24 cellular contexts compared by ENCODE assay signal in the genomic region with DNA sequence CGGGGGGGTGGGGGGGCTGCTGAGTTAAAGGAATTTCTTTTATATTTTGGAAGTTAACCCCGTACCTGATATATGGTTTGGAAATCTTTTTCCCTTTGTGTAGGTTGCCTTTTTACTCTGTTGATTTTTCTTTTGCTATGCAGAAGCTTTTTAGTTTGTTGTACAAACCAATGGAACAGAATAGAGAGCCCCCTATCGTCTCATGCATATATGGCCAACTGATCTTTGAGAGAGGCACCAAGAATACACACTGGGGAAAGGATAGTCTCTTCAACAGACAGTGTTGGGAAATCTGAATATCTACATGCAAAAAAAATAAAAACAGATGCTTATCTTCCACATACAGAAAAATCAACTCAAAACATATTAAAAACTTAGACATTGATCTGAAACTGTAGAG.
DNase-seq lines count a peak whose midpoint lies in the region; ATAC-seq, FAIRE-seq and TF ChIP-seq lines count a peak whose summit lies in the region.
"Had no signal": no experiment of that assay in that cellular context is flagged by ENCODE, and none has a peak within 500 bp of the region (broad histone marks: within the 10 kb centered on the region; RNA-seq: fewer than 3 reads in every experiment).

No MANE protein-coding gene starts in this region.

- no peaks in the 10 kb centered on the region for H3K9me2 ChIP-seq in neural cell (ENCODE audit: insufficient read depth, low read length)

- ATAC-seq in HG02970 (IDR thresholded peaks at IDR 0.05; ENCODE audit: low FRiP score, unreplicated experiment), result no peak
- no peak for ATAC-seq in GM21786 (IDR thresholded peaks at IDR 0.05; ENCODE audit: unreplicated experiment)
- ATAC-seq: heart left ventricle, K562, mucosa of descending colon had no signal

- DNase-seq in D721Med (ENCODE audit: insufficient read length, low spot score) (no peak), HAP-1 (ENCODE audit: low spot score in 2 of 2) (peak; percentile 13 to 30), WERI-Rb-1 (no peak), Ammon's horn (ENCODE audit: low spot score) (no peak), RCC 7860 (ENCODE audit: low spot score) (no peak)
- DNase-seq: activated B cell treated with CpG ODN at 0.5 μM for 24 hours; activated CD8-positive, alpha-beta memory T cell treated with anti-CD3 and anti-CD28 coated beads for 24 hours; AML-193; Calu3; esophagus squamous epithelium; HCEC 1CT; heart left ventricle; kidney glomerular epithelial cell; mucosa of descending colon; NCI-H1092; NCI-H526 treated with DMSO at 0.1 percent for 48 hours; stimulated activated CD4-positive, alpha-beta T cell treated with anti-CD3 and anti-CD28 coated beads, Interleukin-4, amount 100 ng/mL, for 24 hours; substantia nigra had no signal

- FAIRE-seq in D721Med (lab: Jason Lieb, UNC) (no peak), RCC 7860 (lab: Jason Lieb, UNC) (no peak)
- FAIRE-seq: GM18507, K562 had no signal

- no peaks in the 10 kb centered on the region for H3K79me2 ChIP-seq in neural cell (replicated peaks; ENCODE audit: insufficient read depth, low read length)

- H3K4me1 ChIP-seq in HAP-1, result no peaks in the 10 kb centered on the region
- H3K4me1 ChIP-seq: esophagus squamous epithelium, heart left ventricle had no signal

- H3K9me3 ChIP-seq in HAP-1 (no peaks in the 10 kb centered on the region), WERI-Rb-1 (ENCODE audit: severe bottlenecking) (no peaks in the 10 kb centered on the region), neural cell (ENCODE audit: low read length) (no peaks in the 10 kb centered on the region)
- H3K9me3 ChIP-seq: esophagus squamous epithelium, mucosa of descending colon had no signal

- H3K4me3 ChIP-seq in HAP-1 (no peak overlapping the region), WERI-Rb-1 (ENCODE audit: low read depth, low read length) (no peak overlapping the region), neural cell (ENCODE audit: low read length) (no peak overlapping the region)
- H3K4me3 ChIP-seq: cardiac muscle cell, esophagus squamous epithelium, heart left ventricle, K562, mucosa of descending colon had no signal

- no peak for TF ChIP-seq EP300 in neural cell (conservative IDR thresholded peaks at IDR 0.05; ENCODE audit: poor library complexity, severe bottlenecking)

- H3K36me3 ChIP-seq in HAP-1 (replicated peaks), result no peaks in the 10 kb centered on the region
- H3K36me3 ChIP-seq in WERI-Rb-1, result no peaks in the 10 kb centered on the region
- H3K36me3 ChIP-seq in neural cell (ENCODE audit: insufficient read depth, low read length), result no peaks in the 10 kb centered on the region
- H3K36me3 ChIP-seq: cardiac muscle cell, esophagus squamous epithelium, heart left ventricle had no signal

- H4K20me1 ChIP-seq in neural cell (ENCODE audit: insufficient read depth), result no peaks in the 10 kb centered on the region

- H2AFZ ChIP-seq in neural cell (ENCODE audit: low read depth, low read length), result no peak overlapping the region

- no peaks in the 10 kb centered on the region for H3K27me3 ChIP-seq in HAP-1 (ENCODE audit: low read depth)
- H3K27me3 ChIP-seq in WERI-Rb-1 (ENCODE audit: insufficient read depth, low read depth, severe bottlenecking), result no peaks in the 10 kb centered on the region
- no peaks in the 10 kb centered on the region for H3K27me3 ChIP-seq in neural cell (ENCODE audit: insufficient read depth, low read depth, low read length)
- H3K27me3 ChIP-seq: cardiac muscle cell, esophagus squamous epithelium, heart left ventricle had no signal

- no peaks in the 10 kb centered on the region for H3F3A ChIP-seq in neural cell (ENCODE audit: insufficient read depth, low read length, poor library complexity, severe bottlenecking)

- TF ChIP-seq CTCF in D721Med (IDR thresholded peaks at IDR 0.05; ENCODE audit: insufficient read depth, missing control alignments) (peak; percentile 23), WERI-Rb-1 (IDR thresholded peaks at IDR 0.05; ENCODE audit: low read depth, low read length) (peak; percentile 17; the same call in 1 of the 2 replicates), neural cell (IDR thresholded peaks at IDR 0.05; ENCODE audit: poor library complexity, severe bottlenecking) (no peak)

- H3K9ac ChIP-seq in neural cell (ENCODE audit: low read length), result no peak overlapping the region

- H3K4me2 ChIP-seq in neural cell (ENCODE audit: low read length), result no peak overlapping the region

- H3K27ac ChIP-seq in WERI-Rb-1 (no peak overlapping the region), neural cell (ENCODE audit: low read length) (no peak overlapping the region)
- H3K27ac ChIP-seq: cardiac muscle cell, esophagus squamous epithelium, heart left ventricle had no signal

- peak; percentile 11 for TF ChIP-seq RAD21 in neural cell (conservative IDR thresholded peaks at IDR 0.05)

- in situ Hi-C loops in HAP-1 (cut with MboI; ENCODE audit: low sequenced_read_pairs), result no loop called here

TF ChIP-seq in neural cell, 6 proteins besides CTCF, POLR2A, EP300 and RAD21:
- TF ChIP-seq POLR2AphosphoS5 (IDR thresholded peaks at IDR 0.05) (no peak), SMC3 (conservative IDR thresholded peaks at IDR 0.05; ENCODE audit: poor library complexity) (no peak), MXI1 (conservative IDR thresholded peaks at IDR 0.05; ENCODE audit: poor library complexity, severe bottlenecking) (no peak), TAF1 (IDR thresholded peaks at IDR 0.05; ENCODE audit: low read depth) (no peak), EZH2 (IDR thresholded peaks at IDR 0.05; ENCODE audit: borderline replicate concordance, insufficient read depth, low read length, poor library complexity, severe bottlenecking) (no peak)
- TF ChIP-seq, protein P1, sequence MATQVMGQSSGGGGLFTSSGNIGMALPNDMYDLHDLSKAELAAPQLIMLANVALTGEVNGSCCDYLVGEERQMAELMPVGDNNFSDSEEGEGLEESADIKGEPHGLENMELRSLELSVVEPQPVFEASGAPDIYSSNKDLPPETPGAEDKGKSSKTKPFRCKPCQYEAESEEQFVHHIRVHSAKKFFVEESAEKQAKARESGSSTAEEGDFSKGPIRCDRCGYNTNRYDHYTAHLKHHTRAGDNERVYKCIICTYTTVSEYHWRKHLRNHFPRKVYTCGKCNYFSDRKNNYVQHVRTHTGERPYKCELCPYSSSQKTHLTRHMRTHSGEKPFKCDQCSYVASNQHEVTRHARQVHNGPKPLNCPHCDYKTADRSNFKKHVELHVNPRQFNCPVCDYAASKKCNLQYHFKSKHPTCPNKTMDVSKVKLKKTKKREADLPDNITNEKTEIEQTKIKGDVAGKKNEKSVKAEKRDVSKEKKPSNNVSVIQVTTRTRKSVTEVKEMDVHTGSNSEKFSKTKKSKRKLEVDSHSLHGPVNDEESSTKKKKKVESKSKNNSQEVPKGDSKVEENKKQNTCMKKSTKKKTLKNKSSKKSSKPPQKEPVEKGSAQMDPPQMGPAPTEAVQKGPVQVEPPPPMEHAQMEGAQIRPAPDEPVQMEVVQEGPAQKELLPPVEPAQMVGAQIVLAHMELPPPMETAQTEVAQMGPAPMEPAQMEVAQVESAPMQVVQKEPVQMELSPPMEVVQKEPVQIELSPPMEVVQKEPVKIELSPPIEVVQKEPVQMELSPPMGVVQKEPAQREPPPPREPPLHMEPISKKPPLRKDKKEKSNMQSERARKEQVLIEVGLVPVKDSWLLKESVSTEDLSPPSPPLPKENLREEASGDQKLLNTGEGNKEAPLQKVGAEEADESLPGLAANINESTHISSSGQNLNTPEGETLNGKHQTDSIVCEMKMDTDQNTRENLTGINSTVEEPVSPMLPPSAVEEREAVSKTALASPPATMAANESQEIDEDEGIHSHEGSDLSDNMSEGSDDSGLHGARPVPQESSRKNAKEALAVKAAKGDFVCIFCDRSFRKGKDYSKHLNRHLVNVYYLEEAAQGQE (IDR thresholded peaks at IDR 0.05; ENCODE audit: borderline replicate concordance), result no peak

Comparison
In these comparisons a context has a peak if more than half of its experiments do, and no peak if none do; other contexts are left out.
1. DNase-seq: peak in HAP-1 (2 of 2); none in D721Med (single experiment), WERI-Rb-1 (single experiment), Ammon's horn (single experiment) and RCC 7860 (single experiment).